ENCODE assay signal across 29 cellular contexts in genomic region chr4:54728342-54728741, GRCh38.
"Had no signal": no experiment of that assay in that cellular context is flagged by ENCODE, and none has a peak within 500 bp of the region (broad histone marks: within the 10 kb centered on the region; RNA-seq: fewer than 3 reads in every experiment).

No MANE protein-coding gene starts in this region.

- H3K27me3 ChIP-seq: adrenal gland, body of pancreas, esophagus squamous epithelium, left lung, neural progenitor cell, right atrium auricular region, tibial nerve had no signal

- H3K27me3 Mint-ChIP-seq: activated CD4-positive, alpha-beta T cell treated with anti-CD3 and anti-CD28 coated beads for 36 hours had no signal

- H3K9me3 ChIP-seq: adrenal gland, body of pancreas, esophagus squamous epithelium, left lung, lower lobe of right lung, right atrium auricular region, tibial nerve had no signal

- H3K27ac ChIP-seq: adrenal gland, body of pancreas, epithelial cell of prostate, esophagus squamous epithelium, left lung, lower lobe of right lung, neural progenitor cell, parathyroid adenoma, right atrium auricular region, tibial nerve had no signal

- H3K4me1 ChIP-seq: adrenal gland, body of pancreas, esophagus squamous epithelium, left lung, lower lobe of right lung, neural progenitor cell, parathyroid adenoma, tibial nerve had no signal

- H3K4me3 Mint-ChIP-seq: activated CD4-positive, alpha-beta T cell treated with anti-CD3 and anti-CD28 coated beads for 36 hours; activated naive CD4-positive, alpha-beta T cell treated with anti-CD3 and anti-CD28 coated beads for 36 hours; activated naive CD8-positive, alpha-beta T cell treated with anti-CD3 and anti-CD28 coated beads for 36 hours; activated T-helper 1 cell treated with anti-CD3 and anti-CD28 coated beads, Interleukin-12 subunit alpha, Interleukin-12 subunit beta, Interleukin-2, Interleukin-4 antibody, amounts not matched to agents 30 ng/mL and 10 ng/mL and 1 ng/mL, durations not matched to agents 14 hours and 24 hours and 36 hours; natural killer cell; neural progenitor cell had no signal

- H3K79me2 ChIP-seq: parathyroid adenoma had no signal

- H2AFZ ChIP-seq: neural progenitor cell, parathyroid adenoma had no signal

- H3K9ac ChIP-seq: neural progenitor cell, parathyroid adenoma had no signal

- H3K27ac Mint-ChIP-seq: activated CD4-positive, alpha-beta T cell treated with anti-CD3 and anti-CD28 coated beads for 36 hours; activated naive CD4-positive, alpha-beta T cell treated with anti-CD3 and anti-CD28 coated beads for 36 hours; activated naive CD8-positive, alpha-beta T cell treated with anti-CD3 and anti-CD28 coated beads for 36 hours; activated T-helper 1 cell treated with anti-CD3 and anti-CD28 coated beads, Interleukin-12 subunit alpha, Interleukin-12 subunit beta, Interleukin-2, Interleukin-4 antibody, amounts not matched to agents 30 ng/mL and 10 ng/mL and 1 ng/mL, durations not matched to agents 14 hours and 24 hours and 36 hours; natural killer cell; neural progenitor cell had no signal

- H3K4me3 ChIP-seq: adrenal gland, body of pancreas, esophagus squamous epithelium, left lung, lower lobe of right lung, neural progenitor cell, right atrium auricular region, smooth muscle cell, tibial nerve had no signal

- DNase-seq: activated CD4-positive, alpha-beta T cell treated with anti-CD3 and anti-CD28 coated beads for 36 hours; activated CD4-positive, alpha-beta T cell treated with anti-CD3 and anti-CD28 coated beads, Interleukin-2, amount 50 U/mL, for 4 hours; activated CD4-positive, CD25-positive, alpha-beta regulatory T cell; activated effector memory CD4-positive, alpha-beta T cell treated with anti-CD3 and anti-CD28 coated beads, Interleukin-2, amount 50 U/mL, for 16 hours; activated naive CD4-positive, alpha-beta T cell treated with anti-CD3 and anti-CD28 coated beads for 36 hours; activated naive CD8-positive, alpha-beta T cell treated with anti-CD3 and anti-CD28 coated beads for 36 hours; adrenal gland; aorta; body of pancreas; effector CD8-positive, alpha-beta T cell; esophagus squamous epithelium; kidney glomerular epithelial cell; left lung; lower lobe of right lung; mesendoderm; natural killer cell; occipital lobe; stimulated activated CD4-positive, alpha-beta T cell treated with anti-CD3 and anti-CD28 coated beads, Interleukin-1b, Interleukin-23, amount 100 ng/mL, for 48 hours; stimulated activated naive CD4-positive, alpha-beta T cell had no signal

- FAIRE-seq: colon, endometrium, frontal cortex had no signal

- H3K36me3 ChIP-seq: adrenal gland, esophagus squamous epithelium, left lung, lower lobe of right lung, neural progenitor cell, right atrium auricular region, tibial nerve had no signal

- H3K4me2 ChIP-seq: neural progenitor cell, smooth muscle cell had no signal

- H3K36me3 Mint-ChIP-seq: activated naive CD8-positive, alpha-beta T cell treated with anti-CD3 and anti-CD28 coated beads for 36 hours; natural killer cell had no signal

- H3K9me3 Mint-ChIP-seq: activated naive CD4-positive, alpha-beta T cell treated with anti-CD3 and anti-CD28 coated beads for 36 hours; activated T-helper 1 cell treated with anti-CD3 and anti-CD28 coated beads, Interleukin-12 subunit alpha, Interleukin-12 subunit beta, Interleukin-2, Interleukin-4 antibody, amounts not matched to agents 30 ng/mL and 10 ng/mL and 1 ng/mL, durations not matched to agents 14 hours and 24 hours and 36 hours; natural killer cell; neural progenitor cell had no signal

- H3K4me1 Mint-ChIP-seq: activated CD4-positive, alpha-beta T cell treated with anti-CD3 and anti-CD28 coated beads for 36 hours; activated naive CD8-positive, alpha-beta T cell treated with anti-CD3 and anti-CD28 coated beads for 36 hours; natural killer cell; neural progenitor cell had no signal

- ATAC-seq: activated CD4-positive, alpha-beta T cell treated with anti-CD3 and anti-CD28 coated beads for 36 hours; body of pancreas; left lung; lower lobe of right lung; natural killer cell had no signal
